In the genomic region with DNA sequence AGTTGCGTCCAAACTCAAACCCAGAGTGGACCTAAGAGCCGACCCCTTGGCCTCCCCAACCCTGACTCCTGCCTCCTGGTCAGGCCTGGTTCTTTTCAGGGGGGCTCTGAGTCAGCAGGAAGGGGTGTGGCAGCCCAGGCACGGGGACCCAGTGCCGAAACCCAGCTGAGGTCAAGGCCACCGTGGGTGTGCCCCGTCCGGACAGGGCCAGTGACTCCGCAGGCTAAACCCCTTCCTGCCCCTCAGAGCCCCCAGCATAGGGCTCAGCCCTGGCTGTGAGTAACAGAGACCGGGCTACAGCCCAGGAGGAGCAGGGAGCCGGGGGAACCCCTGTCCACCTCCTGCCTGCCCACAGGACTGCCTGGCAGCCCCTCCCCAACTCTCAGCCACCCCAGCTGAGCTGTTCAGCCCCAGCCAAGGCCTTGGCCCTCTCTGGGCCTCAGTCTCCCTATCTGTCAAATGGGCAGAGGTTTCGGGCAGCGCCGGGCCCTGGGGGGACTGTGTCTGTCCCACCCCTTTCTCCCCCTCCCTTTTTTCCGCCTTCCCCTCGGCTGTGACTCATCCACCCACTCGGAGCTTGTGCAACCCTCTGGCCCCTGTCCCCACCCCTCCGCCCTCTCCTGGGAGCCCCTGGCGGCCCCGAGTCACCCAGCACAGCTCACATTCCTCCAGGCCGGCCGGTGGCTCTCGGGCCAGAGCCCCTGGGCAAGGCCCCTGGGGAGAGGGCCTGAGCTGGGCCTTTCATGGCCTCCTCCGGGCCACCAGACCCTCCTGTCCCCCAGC, we compare ENCODE assay signal across 8 cellular contexts. TPM values are rescaled to one million over a fixed set of nuclear protein-coding genes. Genes with fewer than 3 reads are reported as not detected.
A peak's percentile ranks its signal among the peaks of the same experiment; 100 is the strongest.
DNase-seq lines count a peak whose midpoint lies in the region; TF ChIP-seq lines count a peak whose summit lies in the region.

No MANE protein-coding gene starts in this region.

- H3K79me1 ChIP-seq in trophoblast cell (ENCODE audit: low read length): peaks cover 24% of the 10 kb centered on the region

- peak overlapping the region; percentile 81 for H3K18ac ChIP-seq in trophoblast cell (ENCODE audit: low read length)

- H3K27ac ChIP-seq in trophoblast cell (ENCODE audit: low read depth, low read length): peak overlapping the region; percentile 81

- peak overlapping the region; percentile 20 for H3K4me2 ChIP-seq in trophoblast cell (ENCODE audit: low read length)

- peak overlapping the region; percentile 96 for H3K4ac ChIP-seq in trophoblast cell (ENCODE audit: low read depth, low read length)

- H2BK12ac ChIP-seq in trophoblast cell (ENCODE audit: low read length): peak overlapping the region; percentile 53

- peaks cover 6% of the 10 kb centered on the region for H3K9me3 ChIP-seq in trophoblast cell (ENCODE audit: insufficient read depth, low read depth, low read length)

- H3K79me2 ChIP-seq in trophoblast cell (ENCODE audit: control insufficient read depth, insufficient read depth, low read length, poor library complexity): peaks cover 61% of the 10 kb centered on the region

- peak overlapping the region; percentile 84 for H4K91ac ChIP-seq in trophoblast cell (ENCODE audit: low read depth, low read length)

- H3K9ac ChIP-seq in trophoblast cell (ENCODE audit: low read length): no peak overlapping the region

- peak; percentile 15 for TF ChIP-seq CTCF in foreskin fibroblast (IDR thresholded peaks at IDR 0.05; ENCODE audit: low read depth, low read length)

- WGBS in trophoblast cell (ENCODE audit: extremely low coverage, insufficient coverage, insufficient read length): no CpG with 5 or more reads among the region's 23 CpGs

- H3K36me3 ChIP-seq in trophoblast cell (ENCODE audit: control insufficient read depth in 1 of 2, insufficient read depth in 2 of 2, low read length in 2 of 2): peaks cover 37 to 50% of the 10 kb centered on the region in 2 experiments

- peak overlapping the region; percentile 45 for H3K14ac ChIP-seq in trophoblast cell (ENCODE audit: low read length)

- peak overlapping the region; percentile 56 for H4K12ac ChIP-seq in trophoblast cell (ENCODE audit: low read depth, low read length)

- peaks cover 41 to 55% of the 10 kb centered on the region in 2 experiments for H3K4me1 ChIP-seq in trophoblast cell (ENCODE audit: control insufficient read depth in 1 of 2, insufficient read depth in 2 of 2, low read length in 2 of 2)

- H4K8ac ChIP-seq in trophoblast cell (ENCODE audit: low read depth, low read length): peak overlapping the region; percentile 33

- H2BK5ac ChIP-seq in trophoblast cell (ENCODE audit: low read depth, low read length, poor library complexity): peak overlapping the region; percentile 38

- H2AFZ ChIP-seq in trophoblast cell (ENCODE audit: insufficient read depth, low read length, poor library complexity): peak overlapping the region; percentile 38

- peak overlapping the region; percentile 36 for H2AK5ac ChIP-seq in trophoblast cell (ENCODE audit: low read length)

- H3K4me3 ChIP-seq in foreskin fibroblast (ENCODE audit: low read depth in 1 of 2, low read length in 2 of 2) (peak overlapping the region; percentile 4 to 39), trophoblast cell (ENCODE audit: low read depth, low read length) (no peak overlapping the region)

- peak; percentile 60 for DNase-seq in stimulated activated naive CD4-positive, alpha-beta T cell treated with Interleukin-2 at 50 U/mL for 16 hours (lab: John Stamatoyannopoulos, UW)
- DNase-seq in stimulated activated naive CD4-positive, alpha-beta T cell (lab: John Stamatoyannopoulos, UW): no peak
- DNase-seq in activated T-cell treated with anti-CD3 and anti-CD28 coated beads, Interleukin-2, amount 50 U/mL, for 48 hours: peak; percentile 78 to 82
- peak; percentile 93 to 97 for DNase-seq in foreskin fibroblast
- DNase-seq in trophoblast cell: peak; percentile 84 to 88
- no peak for DNase-seq in DMS153 treated with DMSO at 0.1 percent for 48 hours (lab: John Stamatoyannopoulos, UW; ENCODE audit: unreplicated experiment)
- no peak for DNase-seq in NCI-H69 (lab: John Stamatoyannopoulos, UW)
- DNase-seq in T-helper 9 cell: no peak

- peak overlapping the region; percentile 58 for H2BK120ac ChIP-seq in trophoblast cell (ENCODE audit: insufficient read depth, low read length, poor library complexity)

- no peak overlapping the region for H3K23ac ChIP-seq in trophoblast cell (ENCODE audit: low read length)

- H3K27me3 ChIP-seq in trophoblast cell (ENCODE audit: insufficient read depth, low read length): no peaks in the 10 kb centered on the region

RNA-seq across cellular contexts. Expression of gene ZBTB7A, which starts 8.6 kb away (rescaled TPM):
- 33.3 and 34.5 TPM in 2 replicates for polyA plus RNA-seq in trophoblast cell (2013)

RNA-seq across cellular contexts. Expression of gene PIAS4, which starts 50.6 kb away (rescaled TPM):
- polyA plus RNA-seq in trophoblast cell (2013): 73.6 and 81.3 TPM in 2 replicates

Comparison
In these comparisons a context has a peak if more than half of its experiments do, and no peak if none do; other contexts are left out.
1. DNase-seq: peak in stimulated activated naive CD4-positive, alpha-beta T cell treated with Interleukin-2 at 50 U/mL for 16 hours (single experiment), activated T-cell treated with anti-CD3 and anti-CD28 coated beads, Interleukin-2, amount 50 U/mL, for 48 hours (2 of 2), foreskin fibroblast (2 of 2) and trophoblast cell (2 of 2); none in stimulated activated naive CD4-positive, alpha-beta T cell (0 of 6), DMS153 treated with DMSO at 0.1 percent for 48 hours (single experiment), NCI-H69 (single experiment) and T-helper 9 cell (single experiment).